ENCODE assay signal across 22 cellular contexts in genomic region chr4:48193096-48193836, GRCh38. TPM values are rescaled to one million over a fixed set of nuclear protein-coding genes. Genes with fewer than 3 reads are reported as not detected.
DNase-seq lines count a peak whose midpoint lies in the region; ATAC-seq, FAIRE-seq and TF ChIP-seq lines count a peak whose summit lies in the region.
"Had no signal": no experiment of that assay in that cellular context is flagged by ENCODE, and none has a peak within 500 bp of the region (broad histone marks: within the 10 kb centered on the region; RNA-seq: fewer than 3 reads in every experiment).

No MANE protein-coding gene starts in this region.

- no peak overlapping the region for H3K9ac ChIP-seq in Karpas-422 (ENCODE audit: low read length)
- H3K9ac ChIP-seq: parathyroid adenoma had no signal

- BruUV-seq in A673 (replicated peaks; lab: Mats Ljungman, UMichigan): no TSS peak

- no peaks in the 10 kb centered on the region for H3K9me2 ChIP-seq in Karpas-422 (replicated peaks; ENCODE audit: insufficient read depth, low read length)

- H3K4me1 ChIP-seq in Karpas-422 (ENCODE audit: low read length) (peaks cover 19% of the 10 kb centered on the region), stomach (peaks cover 0 to 10% (median 4%) of the 10 kb centered on the region in 4 donors), A673 (ENCODE audit: insufficient read depth, low read length, poor library complexity, severe bottlenecking) (peaks cover 4% of the 10 kb centered on the region)
- H3K4me1 ChIP-seq: breast epithelium, parathyroid adenoma had no signal

- H3K36me3 ChIP-seq in Karpas-422 (ENCODE audit: insufficient read depth, low read length) (no peaks in the 10 kb centered on the region), stomach (no peaks in the 10 kb centered on the region), A673 (ENCODE audit: insufficient read depth, low read length, poor library complexity, severe bottlenecking) (no peaks in the 10 kb centered on the region)
- H3K36me3 ChIP-seq: adrenal gland, breast epithelium, thoracic aorta had no signal

- WGBS in stomach, 5 donors: 89 to 92% (median 92%) methylated on average over 6 of the region's 6 CpGs

- TF ChIP-seq EP300 in stomach (IDR thresholded peaks at IDR 0.05): no peak

- no peaks in the 10 kb centered on the region for H4K20me1 ChIP-seq in Karpas-422 (ENCODE audit: insufficient read depth, low read depth, low read length)

- CTCF ChIA-PET in A673 (lab: Charles Lee): no interaction called here

- peak; percentile 32 for ATAC-seq in HG03520 (IDR thresholded peaks at IDR 0.05; ENCODE audit: unreplicated experiment)
- ATAC-seq: sciatic nerve had no signal

- intact Hi-C loops in stomach (cut with DNase I; ENCODE audit: low total_unique reads): no loop called here
- intact Hi-C loops in A673 (cut with micrococcal nuclease; ENCODE audit: unreplicated experiment): no loop called here

- no peaks in the 10 kb centered on the region for H3K79me2 ChIP-seq in Karpas-422 (ENCODE audit: low read length)
- H3K79me2 ChIP-seq: parathyroid adenoma had no signal

- TF ChIP-seq CTCF in stomach (IDR thresholded peaks at IDR 0.05) (no peak), A673 (conservative IDR thresholded peaks at IDR 0.05; ENCODE audit: low read depth, low read length) (no peak)

- no peak overlapping the region for H3K4me2 ChIP-seq in Karpas-422 (ENCODE audit: low read depth, low read length, poor library complexity, severe bottlenecking)

- no peak overlapping the region for H3K27ac ChIP-seq in Karpas-422 (ENCODE audit: low read length)
- no peak overlapping the region for H3K27ac ChIP-seq in stomach
- no peak overlapping the region for H3K27ac ChIP-seq in A673 (ENCODE audit: low read depth, low read length, poor library complexity, severe bottlenecking)
- H3K27ac ChIP-seq: adrenal gland, breast epithelium, parathyroid adenoma, thoracic aorta had no signal

- no peak for TF ChIP-seq POLR2A in stomach (IDR thresholded peaks at IDR 0.05)

- H3K4me3 ChIP-seq in GM08714 (ENCODE audit: low read length): peak overlapping the region; percentile 45; the same call in 1 of the 2 replicates
- H3K4me3 ChIP-seq in Karpas-422 (ENCODE audit: low read length): no peak overlapping the region
- H3K4me3 ChIP-seq in stomach: no peak overlapping the region
- no peak overlapping the region for H3K4me3 ChIP-seq in A673 (ENCODE audit: low read depth, low read length, poor library complexity, severe bottlenecking)
- H3K4me3 ChIP-seq: adrenal gland, breast epithelium, thoracic aorta had no signal

- POLR2A ChIA-PET in A673 (lab: Charles Lee; ENCODE audit: low non-redundant PET): interaction anchor here (0.6 kb wide), 1 partner anchor 30 kb away, joined by 4 read pairs; no protein-coding TSS in a partner anchor

- no peak overlapping the region for H2AFZ ChIP-seq in Karpas-422 (ENCODE audit: low read length)
- H2AFZ ChIP-seq: parathyroid adenoma had no signal

- no peaks in the 10 kb centered on the region for H3K9me3 ChIP-seq in Karpas-422 (ENCODE audit: low read length)
- no peaks in the 10 kb centered on the region for H3K9me3 ChIP-seq in stomach
- H3K9me3 ChIP-seq in A673 (ENCODE audit: low read depth, low read length, poor library complexity, severe bottlenecking): no peaks in the 10 kb centered on the region
- H3K9me3 ChIP-seq: adrenal gland, breast epithelium, thoracic aorta had no signal

- DNase-seq in GM19239 (ENCODE audit: insufficient read length, low spot score) (no peak), Karpas-422 (no peak), stomach (no peak), globus pallidus (ENCODE audit: low spot score) (no peak), A673 (ENCODE audit: low spot score) (no peak)
- DNase-seq: activated CD4-positive, alpha-beta T cell treated with anti-CD3 and anti-CD28 coated beads, Interleukin-2, amount 50 U/mL, for 1 hour; activated CD8-positive, alpha-beta memory T cell treated with anti-CD3 and anti-CD28 coated beads, Interleukin-2, amount 50 U/mL, for 48 hours; activated gamma-delta T cell; adrenal gland; EL; hypothalamus; NCI-H1930; SW 1271 had no signal

- FAIRE-seq in GM19239 (lab: Jason Lieb, UNC): peak; percentile 63
- FAIRE-seq in colon (lab: Jason Lieb, UNC): peak; percentile 14
- FAIRE-seq: keratinocyte, TTC549 had no signal

- no peaks in the 10 kb centered on the region for H3K27me3 ChIP-seq in Karpas-422 (ENCODE audit: low read length)
- no peaks in the 10 kb centered on the region for H3K27me3 ChIP-seq in stomach
- no peaks in the 10 kb centered on the region for H3K27me3 ChIP-seq in A673 (replicated peaks; ENCODE audit: insufficient read depth, low read depth, low read length, poor library complexity)
- H3K27me3 ChIP-seq: adrenal gland, breast epithelium had no signal

RNA-seq across cellular contexts. Expression of gene TXK, which starts 59.2 kb away (rescaled TPM):
- not detected in 2 replicates for total RNA-seq in Karpas-422 (2014; rRNA removed; shearing (Covaris generic); ENCODE audit: low replicate concordance)
- total RNA-seq in stomach (1 to 10 TPM in 4 of 5 donors, not detected in 1; 1.2 to 8.3 (median 4.4) TPM), A673 (2021) (1.4 and 2.0 TPM in 2 replicates)
- under 1 TPM; 0.15 to 0.63 (median 0.37) TPM for polyA plus RNA-seq in stomach
